Comparison of ENCODE assay signal across 12 cellular contexts in genomic region chr10:104253106-104253505, GRCh38. TPM values are rescaled to one million over a fixed set of nuclear protein-coding genes. Genes with fewer than 3 reads are reported as not detected.
DNase-seq lines count a peak whose midpoint lies in the region; ATAC-seq and TF ChIP-seq lines count a peak whose summit lies in the region.
"Had no signal": no experiment of that assay in that cellular context is flagged by ENCODE, and none has a peak within 500 bp of the region (broad histone marks: within the 10 kb centered on the region; RNA-seq: fewer than 3 reads in every experiment).

No MANE protein-coding gene starts in this region.

- CTCF ChIA-PET in WTC11 (lab: Charles Lee) (interaction anchor here (0.7 to 5.0 kb wide), 7 partner anchors 20 to 271 kb away, joined by 3 to 56 read pairs (median 5); partner anchors contain the start of gene SFR1), PC-9 (lab: Charles Lee) (no interaction called here)

- peaks cover 18% of the 10 kb centered on the region for H3K9me3 Mint-ChIP-seq in WTC11

- BruUV-seq in PC-9 (replicated peaks; lab: Mats Ljungman, UMichigan): no TSS peak

- no peaks in the 10 kb centered on the region for H3K9me3 ChIP-seq in PC-9 (ENCODE audit: insufficient read depth, low read depth)
- no peaks in the 10 kb centered on the region for H3K9me3 ChIP-seq in ascending aorta
- H3K9me3 ChIP-seq: heart right ventricle had no signal

- H3K4me1 ChIP-seq in PC-9 (replicated peaks; ENCODE audit: insufficient read depth) (peaks cover 30% of the 10 kb centered on the region), ascending aorta (peaks cover 0 to 16% of the 10 kb centered on the region in 2 donors)

- H2AFZ ChIP-seq in PC-9: no peak overlapping the region

- H3K4me1 Mint-ChIP-seq in WTC11: peaks cover 60% of the 10 kb centered on the region

- peaks cover 33% of the 10 kb centered on the region for H3K79me2 ChIP-seq in PC-9 (ENCODE audit: low read depth)

- no peaks in the 10 kb centered on the region for H3K27me3 ChIP-seq in PC-9 (ENCODE audit: insufficient read depth, low read depth)
- no peaks in the 10 kb centered on the region for H3K27me3 ChIP-seq in ascending aorta
- H3K27me3 ChIP-seq: heart right ventricle had no signal

- H3F3A ChIP-seq in PC-9 (ENCODE audit: insufficient read depth, low read depth): peaks cover 13% of the 10 kb centered on the region

- H3K27me3 Mint-ChIP-seq in WTC11 (ENCODE audit: low read depth): peaks cover 13% of the 10 kb centered on the region

- H3K36me3 Mint-ChIP-seq in WTC11: peaks cover 6% of the 10 kb centered on the region

- intact Hi-C loops in sciatic nerve (cut with DNase I): no loop called here
- intact Hi-C loops in PC-9 (cut with micrococcal nuclease; ENCODE audit: unreplicated experiment): no loop called here
- intact Hi-C loops in ascending aorta (cut with DNase I): loop anchor here (10.0 kb wide), 1 partner anchor 348 kb away; no protein-coding TSS in a partner anchor

- peak; percentile 4; the same call in 1 of the 2 replicates for ATAC-seq in WTC11
- peak; percentile 55 for ATAC-seq in left lobe of liver
- ATAC-seq in sciatic nerve: no peak
- no peak for ATAC-seq in GM21360 (IDR thresholded peaks at IDR 0.05; ENCODE audit: unreplicated experiment)
- ATAC-seq: heart right ventricle had no signal

- no peaks in the 10 kb centered on the region for H4K20me1 ChIP-seq in PC-9 (ENCODE audit: insufficient read depth)

- H3K27ac Mint-ChIP-seq in WTC11: peak overlapping the region; percentile 87

- H3K4me3 Mint-ChIP-seq in WTC11: peak overlapping the region; percentile 81

- H3K27ac ChIP-seq in PC-9: no peak overlapping the region
- no peak overlapping the region for H3K27ac ChIP-seq in ascending aorta
- H3K27ac ChIP-seq: heart right ventricle had no signal

- no peak overlapping the region for H3K4me3 ChIP-seq in PC-9
- H3K4me3 ChIP-seq in ascending aorta: no peak overlapping the region
- H3K4me3 ChIP-seq: heart right ventricle had no signal

- peak; percentile 0 for DNase-seq in stimulated activated naive CD4-positive, alpha-beta T cell treated with Interleukin-2 at 50 U/mL for 16 hours (lab: John Stamatoyannopoulos, UW)
- DNase-seq in stimulated activated naive CD4-positive, alpha-beta T cell (lab: John Stamatoyannopoulos, UW): no peak
- no peak for DNase-seq in WTC11 (ENCODE audit: low spot score)
- DNase-seq in left lobe of liver (ENCODE audit: low spot score): peak; percentile 65
- DNase-seq in sciatic nerve (ENCODE audit: low spot score): no peak
- no peak for DNase-seq in PC-9
- no peak for DNase-seq in ascending aorta (ENCODE audit: low spot score in 2 of 2)
- DNase-seq: HCEC 1CT, heart right ventricle, midbrain, NCI-H345 had no signal

- TF ChIP-seq CTCF in WTC11 (IDR thresholded peaks at IDR 0.05) (no peak), PC-9 (conservative IDR thresholded peaks at IDR 0.05) (no peak), ascending aorta (IDR thresholded peaks at IDR 0.05) (no peak)

- H3K9me2 ChIP-seq in PC-9 (ENCODE audit: insufficient read depth): no peaks in the 10 kb centered on the region

- H3K4me2 ChIP-seq in PC-9: no peak overlapping the region

- POLR2A ChIA-PET in WTC11 (lab: Charles Lee): interaction anchor here (1.0 to 1.9 kb wide), 2 partner anchors 16 to 131 kb away, joined by 3 to 6 read pairs; partner anchors contain the start of genes GSTO2 and SFR1
- POLR2A ChIA-PET in PC-9 (lab: Charles Lee; ENCODE audit: unreplicated experiment): no interaction called here

- H3K36me3 ChIP-seq in PC-9 (ENCODE audit: low read depth) (peaks cover 8% of the 10 kb centered on the region; the same call in 1 of the 2 replicates), ascending aorta (peaks cover 0 to 10% of the 10 kb centered on the region in 2 donors)

TF ChIP-seq in WTC11, 78 proteins besides CTCF, POLR2A, EP300 and RAD21:
- TF ChIP-seq E2F1 (CRISPR knock-in tag; IDR thresholded peaks at IDR 0.05) (no peak), ZNF532 (CRISPR knock-in tag; IDR thresholded peaks at IDR 0.05; ENCODE audit: borderline replicate concordance) (no peak), E2F4 (CRISPR knock-in tag; IDR thresholded peaks at IDR 0.05; ENCODE audit: borderline replicate concordance, low read depth) (no peak), IRF1 (CRISPR knock-in tag; IDR thresholded peaks at IDR 0.05) (no peak), GABPB1 (CRISPR knock-in tag; IDR thresholded peaks at IDR 0.05) (peak; percentile 48; the same call in 1 of the 2 replicates), ZBTB43 (CRISPR knock-in tag; IDR thresholded peaks at IDR 0.05) (no peak), MXD4 (CRISPR knock-in tag; IDR thresholded peaks at IDR 0.05; ENCODE audit: borderline replicate concordance) (no peak)

RNA-seq across cellular contexts. Expression of gene GSTO1, which starts 1.6 kb away (rescaled TPM):
- total RNA-seq in WTC11 (2021) (87.9 to 99.5 TPM (median 99.2 TPM) in 3 replicates), left lobe of liver (194 TPM), sciatic nerve (55.7 TPM), PC-9 (2021) (71.0 and 77.3 TPM in 2 replicates), ascending aorta (62.2 TPM)

RNA-seq across cellular contexts. Expression of gene GSTO2, which starts 15.9 kb away (rescaled TPM):
- 10.7 to 18.7 TPM (median 17.6 TPM) in 3 replicates for total RNA-seq in WTC11 (2021)
- total RNA-seq in left lobe of liver: 2.9 TPM
- 2.1 TPM for total RNA-seq in sciatic nerve
- 3.3 and 4.3 TPM in 2 replicates for total RNA-seq in PC-9 (2021)
- not detected for total RNA-seq in ascending aorta

RNA-seq across cellular contexts. Expression of gene CFAP43, which starts 20.9 kb away (rescaled TPM):
- total RNA-seq in WTC11 (2021): 0.42 to 0.69 TPM (median 0.44 TPM) in 3 replicates
- total RNA-seq in left lobe of liver: 0.50 TPM
- total RNA-seq in sciatic nerve: 0.98 TPM
- total RNA-seq in PC-9 (2021): 6.0 and 7.1 TPM in 2 replicates
- total RNA-seq in ascending aorta: 0.96 TPM

Comparison
In these comparisons a context has a peak if more than half of its experiments do, and no peak if none do; other contexts are left out.
1. DNase-seq: peak in stimulated activated naive CD4-positive, alpha-beta T cell treated with Interleukin-2 at 50 U/mL for 16 hours (single experiment) and left lobe of liver (single experiment); none in stimulated activated naive CD4-positive, alpha-beta T cell (0 of 6), WTC11 (single experiment), sciatic nerve (single experiment), PC-9 (0 of 2) and ascending aorta (0 of 2).
2. ATAC-seq: peak in WTC11 (single experiment) and left lobe of liver (single experiment); none in sciatic nerve (single experiment) and GM21360 (single experiment).